ENCODE assay signal across 8 cellular contexts in the genomic region with DNA sequence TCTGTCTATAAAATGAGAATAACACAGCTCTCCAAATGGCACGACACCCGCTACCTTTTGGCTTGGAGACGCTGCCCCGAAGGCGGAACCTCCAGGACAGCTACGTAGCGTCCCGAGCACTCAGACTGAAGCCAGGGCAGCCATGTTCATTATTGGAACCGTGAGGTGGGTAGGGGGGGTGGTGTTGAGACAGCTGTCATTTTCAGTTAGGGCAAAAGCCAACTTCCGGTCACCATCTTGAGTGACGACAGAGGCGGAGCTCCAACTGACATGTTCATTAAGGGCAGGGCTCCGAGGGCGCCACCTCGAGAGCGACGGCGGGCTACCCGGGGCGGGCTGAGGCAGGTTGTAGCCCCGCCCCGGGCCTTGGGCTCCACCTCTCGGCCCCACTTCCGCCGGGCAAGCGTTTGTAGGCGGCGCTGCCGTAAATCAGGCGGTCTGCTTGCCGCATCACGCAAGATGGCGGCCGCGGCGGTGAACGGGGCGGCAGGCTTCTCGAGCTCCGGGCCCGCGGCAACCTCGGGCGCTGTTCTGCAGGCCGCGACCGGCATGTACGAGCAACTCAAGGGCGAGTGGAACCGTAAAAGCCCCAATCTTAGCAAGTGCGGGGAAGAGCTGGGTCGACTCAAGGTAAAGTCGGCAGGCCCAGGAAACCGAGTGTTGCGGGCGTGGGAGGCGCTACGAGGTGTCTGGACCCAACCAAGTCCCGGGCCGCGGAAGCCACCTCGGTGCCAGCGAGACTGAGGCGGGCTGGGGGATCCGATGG. TPM values are rescaled to one million over a fixed set of nuclear protein-coding genes. Genes with fewer than 3 reads are reported as not detected.
DNase-seq lines count a peak whose midpoint lies in the region; ATAC-seq and TF ChIP-seq lines count a peak whose summit lies in the region.

A gene (plus strand): TSS at position 240 of the 766 bp plus-strand sequence. CDS start 31 bp downstream, at position 271.

- intact Hi-C loops in left colon (cut with DNase I, micrococcal nuclease), result no loop called here

- H3K4me1 Mint-ChIP-seq in activated CD4-positive, alpha-beta T cell treated with anti-CD3 and anti-CD28 coated beads, Interleukin-2, amount 10 ng/mL, durations not matched to agents 7 days and 5 days, result peaks cover 28% of the 10 kb centered on the region

- TF ChIP-seq CTCF in C4-2B (conservative IDR thresholded peaks at IDR 0.05), result no peak
- no peak for TF ChIP-seq CTCF in coronary artery (IDR thresholded peaks at IDR 0.05)

- POLR2A ChIA-PET in activated CD4-positive, alpha-beta T cell treated with anti-CD3 and anti-CD28 coated beads, Interleukin-2, amount 10 ng/mL, durations not matched to agents 7 days and 5 days (lab: Charles Lee), result interaction anchor here (0.6 to 1.3 kb wide), 3 partner anchors 21 to 413 kb away, joined by 3 to 6 read pairs (median 4); no protein-coding TSS in a partner anchor

- peak; percentile 100 for DNase-seq in NCI-H69 (lab: John Stamatoyannopoulos, UW)
- peak; percentile 99 for DNase-seq in activated CD4-positive, alpha-beta T cell treated with anti-CD3 and anti-CD28 coated beads, Interleukin-2, amount 10 ng/mL, durations not matched to agents 7 days and 5 days
- DNase-seq in coronary artery (ENCODE audit: low spot score), result peak; percentile 99
- DNase-seq in left colon, result peak; percentile 99 to 100
- peak; percentile 99 for DNase-seq in stimulated activated CD4-positive, alpha-beta T cell treated with anti-CD3 and anti-CD28 coated beads, Interleukin-1b, Interleukin-23, amount 100 ng/mL, for 48 hours

- peak within 1 kb of the TSS; percentile 98 for H3K4me3 Mint-ChIP-seq in activated CD4-positive, alpha-beta T cell treated with anti-CD3 and anti-CD28 coated beads, Interleukin-2, amount 10 ng/mL, durations not matched to agents 7 days and 5 days

- H3K27me3 Mint-ChIP-seq in activated CD4-positive, alpha-beta T cell treated with anti-CD3 and anti-CD28 coated beads, Interleukin-2, amount 10 ng/mL, durations not matched to agents 7 days and 5 days, result no peaks in the 10 kb centered on the region

- peak; percentile 94 for ATAC-seq in GM19328 (IDR thresholded peaks at IDR 0.05; ENCODE audit: unreplicated experiment)
- ATAC-seq in HG03520 (IDR thresholded peaks at IDR 0.05; ENCODE audit: unreplicated experiment), result peak; percentile 90
- ATAC-seq in left colon, result peak; percentile 96

- H3K9me3 Mint-ChIP-seq in activated CD4-positive, alpha-beta T cell treated with anti-CD3 and anti-CD28 coated beads, Interleukin-2, amount 10 ng/mL, durations not matched to agents 7 days and 5 days, result no peaks in the 10 kb centered on the region

- CTCF ChIA-PET in activated CD4-positive, alpha-beta T cell treated with anti-CD3 and anti-CD28 coated beads, Interleukin-2, amount 10 ng/mL, durations not matched to agents 7 days and 5 days (lab: Charles Lee), result interaction anchor here (0.6 to 1.9 kb wide), 17 partner anchors 8 to 556 kb away, joined by 3 to 13 read pairs (median 4); a partner anchor contains a TSS

- peak within 1 kb of the TSS; percentile 97 for H3K27ac Mint-ChIP-seq in activated CD4-positive, alpha-beta T cell treated with anti-CD3 and anti-CD28 coated beads, Interleukin-2, amount 10 ng/mL, durations not matched to agents 7 days and 5 days

- peak within 1 kb of the TSS; percentile 82 for H3K4me3 ChIP-seq in coronary artery

- peak within 1 kb of the TSS; percentile 91 for H3K27ac ChIP-seq in C4-2B
- peak within 1 kb of the TSS; percentile 81 to 88 for H3K27ac ChIP-seq in coronary artery

- peaks cover 29% of the 10 kb centered on the region for H3K36me3 Mint-ChIP-seq in activated CD4-positive, alpha-beta T cell treated with anti-CD3 and anti-CD28 coated beads, Interleukin-2, amount 10 ng/mL, durations not matched to agents 7 days and 5 days (ENCODE audit: low read depth)

RNA-seq across cellular contexts. Expression of the gene that starts here (rescaled TPM):
- 100 to 1,000 TPM; 178 to 186 TPM for total RNA-seq in activated CD4-positive, alpha-beta T cell treated with anti-CD3 and anti-CD28 coated beads, Interleukin-2, amount 10 ng/mL, durations not matched to agents 7 days and 5 days
- 100 to 1,000 TPM; 129 to 136 TPM for total RNA-seq in left colon

Comparison
In these comparisons a context has a peak if more than half of its experiments do, and no peak if none do; other contexts are left out.
1. Peak in every context shown above with its lines: DNase-seq, ATAC-seq, H3K4me3 ChIP-seq and H3K27ac ChIP-seq.